In genomic region chr2:68467077-68467960, GRCh38 we compare ENCODE assay signal across 8 cellular contexts. TPM values are rescaled to one million over a fixed set of nuclear protein-coding genes. Genes with fewer than 3 reads are reported as not detected.
DNase-seq lines count a peak whose midpoint lies in the region; ATAC-seq and TF ChIP-seq lines count a peak whose summit lies in the region.

TSS of gene APLF (plus strand) at chr2:68467585. CDS start at chr2:68467732, 147 bp downstream.
TSS of gene FBXO48 (minus strand) at chr2:68467294. CDS start at chr2:68465145, 2,149 bp downstream.

- H3K36me3 Mint-ChIP-seq in T-helper 17 cell (ENCODE audit: low read depth) = peaks cover 4% of the 10 kb centered on the region

- peak within 1 kb of the TSS; percentile 90 for H3K4me3 ChIP-seq in left ventricle myocardium inferior
- H3K4me3 ChIP-seq in upper lobe of right lung = peak within 1 kb of the TSS; percentile 79

- peak within 1 kb of the TSS; percentile 96 for H3K4me3 Mint-ChIP-seq in T-helper 17 cell

- peak; percentile 98 for DNase-seq in NCI-H1694 treated with DMSO at 0.1 percent for 48 hours (lab: John Stamatoyannopoulos, UW)
- peak; percentile 92 to 95 (median 94) for DNase-seq in T-helper 17 cell
- DNase-seq in left ventricle myocardium inferior = peak; percentile 98
- peak; percentile 99 for DNase-seq in posterior vena cava (ENCODE audit: low spot score)
- DNase-seq in upper lobe of right lung = peak; percentile 98

- no peaks in the 10 kb centered on the region for H3K27me3 Mint-ChIP-seq in T-helper 17 cell

- H3K27ac Mint-ChIP-seq in T-helper 17 cell = peak within 1 kb of the TSS; percentile 98

- H3K4me1 ChIP-seq in left ventricle myocardium inferior = peaks cover 35% of the 10 kb centered on the region
- H3K4me1 ChIP-seq in upper lobe of right lung = peaks cover 15% of the 10 kb centered on the region

- H3K9me3 ChIP-seq in T-helper 17 cell (ENCODE audit: control insufficient read depth, low read length, poor library complexity, severe bottlenecking) (no peaks in the 10 kb centered on the region), left ventricle myocardium inferior (replicated peaks) (no peaks in the 10 kb centered on the region), upper lobe of right lung (no peaks in the 10 kb centered on the region)

- H3K27me3 ChIP-seq in left ventricle myocardium inferior (ENCODE audit: low read depth) = no peaks in the 10 kb centered on the region
- H3K27me3 ChIP-seq in upper lobe of right lung = no peaks in the 10 kb centered on the region

- intact Hi-C loops in left ventricle myocardium inferior (cut with micrococcal nuclease) = loop anchor here (10.0 kb wide), 1 partner anchor 457 kb away; no protein-coding TSS in a partner anchor
- intact Hi-C loops in posterior vena cava (cut with DNase I) = no loop called here
- intact Hi-C loops in upper lobe of right lung (cut with DNase I) = no loop called here

- H3K36me3 ChIP-seq in left ventricle myocardium inferior (no peaks in the 10 kb centered on the region), upper lobe of right lung (no peaks in the 10 kb centered on the region)

- H3K4me1 Mint-ChIP-seq in T-helper 17 cell = peaks cover 42% of the 10 kb centered on the region

- TF ChIP-seq CTCF in left ventricle myocardium inferior (IDR thresholded peaks at IDR 0.05; ENCODE audit: borderline replicate concordance) (no peak), upper lobe of right lung (IDR thresholded peaks at IDR 0.05) (no peak)

- H3K27ac ChIP-seq in angular gyrus (ENCODE audit: low read depth, low read length) = peak within 1 kb of the TSS; percentile 48
- peak within 1 kb of the TSS; percentile 88 for H3K27ac ChIP-seq in left ventricle myocardium inferior (replicated peaks)
- H3K27ac ChIP-seq in upper lobe of right lung = peak within 1 kb of the TSS; percentile 87

- ATAC-seq in GM18499 (IDR thresholded peaks at IDR 0.05; ENCODE audit: insufficient read depth, unreplicated experiment) = peak; percentile 90
- peak; percentile 95 for ATAC-seq in HG02938 (IDR thresholded peaks at IDR 0.05; ENCODE audit: unreplicated experiment)
- ATAC-seq in T-helper 17 cell = peak; percentile 92
- ATAC-seq in upper lobe of right lung = peak; percentile 98

RNA-seq across cellular contexts. Expression of gene APLF, which starts in this region (rescaled TPM):
- 1 to 10 TPM; 5.3 to 6.4 TPM for total RNA-seq in T-helper 17 cell
- total RNA-seq in left ventricle myocardium inferior = 4.8 TPM
- total RNA-seq in posterior vena cava = 1 to 10 TPM; 6.3 to 9.2 TPM
- 6.8 TPM for total RNA-seq in upper lobe of right lung

RNA-seq across cellular contexts. Expression of gene FBXO48, which starts in this region (rescaled TPM):
- total RNA-seq in T-helper 17 cell (1 to 10 TPM; 1.5 to 1.7 TPM), left ventricle myocardium inferior (1.0 TPM), posterior vena cava (1 to 10 TPM in 1 of 2 donors, under 1 TPM in 1; 0.51 to 1.3 TPM), upper lobe of right lung (1.8 TPM)

Comparison
In these comparisons a context has a peak if more than half of its experiments do, and no peak if none do; other contexts are left out.
1. Peak in every context shown above with its lines: DNase-seq, ATAC-seq, H3K4me3 ChIP-seq and H3K27ac ChIP-seq.